24 cellular contexts compared by ENCODE assay signal in the genomic region with DNA sequence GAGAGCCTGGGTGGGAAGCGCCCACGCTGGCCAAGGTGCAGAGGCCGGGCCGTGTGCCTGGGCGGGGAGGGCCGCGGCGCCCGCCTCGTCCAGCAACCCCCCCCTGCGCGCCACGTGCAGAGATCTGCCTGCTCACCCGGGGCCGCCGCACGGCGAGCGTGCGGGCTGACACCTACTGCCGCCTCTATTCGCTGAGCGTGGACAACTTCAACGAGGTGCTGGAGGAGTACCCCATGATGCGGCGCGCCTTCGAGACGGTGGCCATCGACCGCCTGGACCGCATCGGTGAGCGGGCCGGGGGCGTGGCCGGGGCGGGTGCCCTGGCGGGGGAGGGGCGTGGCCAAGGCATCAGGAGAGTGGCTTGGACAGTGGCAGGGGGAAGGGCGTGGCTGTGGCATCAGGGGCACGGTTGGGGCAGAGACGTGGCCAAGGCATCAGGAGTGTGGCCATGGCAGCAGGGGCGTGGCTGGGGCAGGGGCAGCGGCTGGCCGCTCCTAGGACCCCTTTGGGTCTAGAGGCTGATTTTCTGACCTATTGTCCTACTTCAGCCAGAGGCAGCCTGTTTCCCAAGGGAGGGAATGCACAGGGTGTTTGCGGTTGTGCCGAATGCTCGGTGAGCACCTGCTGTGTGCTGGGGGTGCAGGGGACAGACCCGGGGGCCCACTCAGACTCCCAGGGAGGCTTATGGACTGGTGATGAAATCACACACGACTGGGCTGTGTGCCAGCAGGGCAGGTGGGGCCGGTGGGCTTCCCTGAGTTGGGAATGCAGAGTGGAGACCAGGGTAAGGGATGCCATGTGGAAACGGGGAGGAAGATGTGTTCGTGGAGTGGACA. TPM values are rescaled to one million over a fixed set of nuclear protein-coding genes. Genes with fewer than 3 reads are reported as not detected.
"Had no signal": no experiment of that assay in that cellular context is flagged by ENCODE, and none has a peak within 500 bp of the region (broad histone marks: within the 10 kb centered on the region; RNA-seq: fewer than 3 reads in every experiment).

No MANE protein-coding gene starts in this region.

- DNase-seq: dorsolateral prefrontal cortex; effector CD8-positive, alpha-beta T cell; heart left ventricle; hippocampal formation; kidney glomerular epithelial cell; mammary epithelial cell; naive thymus-derived CD4-positive, alpha-beta T cell; nephron progenitor cell; sigmoid colon; stimulated activated CD4-positive, alpha-beta T cell treated with anti-CD3 and anti-CD28 coated beads, Interleukin-2, amount 100 ng/mL, for 24 hours; stimulated activated CD4-positive, alpha-beta T cell treated with anti-CD3 and anti-CD28 coated beads, Interleukin-4, amount 100 ng/mL, for 4 hours; stimulated activated naive CD4-positive, alpha-beta T cell; stomach; substantia nigra; transverse colon had no signal

- H3K9me3 Mint-ChIP-seq: naive thymus-derived CD4-positive, alpha-beta T cell; nephron progenitor cell had no signal

- H3K4me3 ChIP-seq: coronary artery, dorsolateral prefrontal cortex, heart left ventricle, sigmoid colon, skin epidermis, stomach, thoracic aorta, transverse colon had no signal

- H3K27ac ChIP-seq: coronary artery, heart left ventricle, neutrophil, sigmoid colon, skin epidermis, stomach, thoracic aorta, transverse colon had no signal

- H3K4me3 Mint-ChIP-seq: nephron progenitor cell had no signal

- H3K27me3 ChIP-seq: dorsolateral prefrontal cortex had no signal

- H3K9me3 ChIP-seq: heart left ventricle, neutrophil, sigmoid colon, stomach, thoracic aorta, transverse colon had no signal

- H3K27me3 Mint-ChIP-seq: naive thymus-derived CD4-positive, alpha-beta T cell had no signal

- H3K27ac Mint-ChIP-seq: nephron progenitor cell had no signal

- FAIRE-seq: frontal cortex, islet of Langerhans had no signal

RNA-seq across cellular contexts. Expression of a gene that starts 24.3 kb away (rescaled TPM):
- total RNA-seq: thoracic aorta, ureter had no signal
- polyA plus RNA-seq: naive thymus-derived CD4-positive, alpha-beta T cell had no signal

RNA-seq across cellular contexts. Expression of a gene that starts 25.7 kb away (rescaled TPM):
- total RNA-seq: mammary epithelial cell, osteoblast, transverse colon had no signal
- polyA plus RNA-seq: fibroblast of lung; mammary epithelial cell; naive thymus-derived CD4-positive, alpha-beta T cell had no signal
